Comparison of ENCODE assay signal across 8 cellular contexts in genomic region chr14:104865631-104866441, GRCh38. TPM values are rescaled to one million over a fixed set of nuclear protein-coding genes. Genes with fewer than 3 reads are reported as not detected.
A peak's percentile ranks its signal among the peaks of the same experiment; 100 is the strongest.
DNase-seq lines count a peak whose midpoint lies in the region; ATAC-seq and TF ChIP-seq lines count a peak whose summit lies in the region.

No MANE protein-coding gene starts in this region.

- H3K4me3 ChIP-seq in astrocyte of the spinal cord (ENCODE audit: low read depth, low read length) (peak overlapping the region; percentile 63), iPS-18a (ENCODE audit: low read length) (peak overlapping the region; percentile 68)

- peaks cover 5% of the 10 kb centered on the region for H3K36me3 ChIP-seq in iPS-18a (ENCODE audit: control insufficient read depth, low read depth, low read length)

- in situ Hi-C loops in astrocyte of the spinal cord (cut with HindIII; ENCODE audit: low sequenced_read_pairs): no loop called here

- no peaks in the 10 kb centered on the region for H3K4me1 ChIP-seq in iPS-18a (ENCODE audit: control insufficient read depth, low read depth, low read length)

- ATAC-seq in sciatic nerve: peak; percentile 81
- ATAC-seq in GM18867 (IDR thresholded peaks at IDR 0.05; ENCODE audit: unreplicated experiment): no peak

- intact Hi-C loops in sciatic nerve (cut with DNase I): no loop called here

- H3K9me3 ChIP-seq in iPS-18a (ENCODE audit: control insufficient read depth, low read depth, low read length): no peaks in the 10 kb centered on the region

- peak overlapping the region; percentile 45 for H3K9ac ChIP-seq in iPS-18a (ENCODE audit: low read length)

- DNase-seq in activated gamma-delta T cell treated with Interleukin-2 at 50 U/mL for 16 hours (peak; percentile 18), activated gamma-delta T cell (lab: John Stamatoyannopoulos, UW) (no peak), RKO (ENCODE audit: low spot score) (peak; percentile 64), astrocyte of the spinal cord (ENCODE audit: low read depth, low spot score) (peak; percentile 67), sciatic nerve (ENCODE audit: low spot score) (peak; percentile 77), DMS153 (lab: John Stamatoyannopoulos, UW) (no peak)

- H3K27me3 ChIP-seq in iPS-18a (ENCODE audit: control insufficient read depth, insufficient read depth, low read length): peaks cover 28% of the 10 kb centered on the region

- TF ChIP-seq CTCF in astrocyte of the spinal cord (IDR thresholded peaks at IDR 0.05; ENCODE audit: low read depth, low read length): no peak

- H3K27ac ChIP-seq in iPS-18a (ENCODE audit: low read length): no peak overlapping the region

RNA-seq across cellular contexts. Expression of gene CEP170B, which starts 0.8 kb away (rescaled TPM):
- 15.3 TPM for total RNA-seq in sciatic nerve

RNA-seq across cellular contexts. Expression of gene PLD4, which starts 58.8 kb away (rescaled TPM):
- total RNA-seq in sciatic nerve: 7.0 TPM

Comparison
In these comparisons a context has a peak if more than half of its experiments do, and no peak if none do; other contexts are left out.
1. DNase-seq: peak in activated gamma-delta T cell treated with Interleukin-2 at 50 U/mL for 16 hours (single experiment), RKO (single experiment), astrocyte of the spinal cord (single experiment) and sciatic nerve (single experiment); none in activated gamma-delta T cell (single experiment) and DMS153 (single experiment).